ENCODE assay signal across 24 cellular contexts in the genomic region with DNA sequence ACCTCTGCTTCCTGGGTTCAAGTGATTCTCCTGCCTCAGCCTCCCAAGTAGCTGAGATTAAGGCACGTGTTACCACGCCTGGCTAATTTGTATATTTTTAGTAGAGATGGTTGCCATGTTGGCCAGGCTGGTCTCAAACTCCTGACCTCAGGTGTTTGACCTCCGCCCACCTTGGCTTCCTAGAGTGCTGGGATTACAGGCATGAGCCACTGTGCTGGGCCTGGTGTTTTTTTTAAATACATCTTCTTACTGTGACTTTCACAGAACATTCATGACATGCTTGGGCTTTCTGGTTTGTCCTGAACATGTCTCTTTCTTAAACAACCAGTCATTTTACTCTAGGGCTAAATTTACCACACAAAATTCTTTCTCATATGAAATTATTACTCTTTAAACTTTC.
"Had no signal": no experiment of that assay in that cellular context is flagged by ENCODE, and none has a peak within 500 bp of the region (broad histone marks: within the 10 kb centered on the region; RNA-seq: fewer than 3 reads in every experiment).

No MANE protein-coding gene starts in this region.

- H2AFZ ChIP-seq: parathyroid adenoma had no signal

- ATAC-seq: gastroesophageal sphincter; left cardiac atrium; lower lobe of right lung; psoas muscle; sciatic nerve; stimulated activated memory B cell treated with anti-CD40 and anti-IgM and Interleukin-4, amounts not matched to agents 10 μg/mL and 1 μg/mL and 100 μg/mL, for 72 hours had no signal

- H3K9ac ChIP-seq: parathyroid adenoma had no signal

- H3K27ac ChIP-seq: esophagus squamous epithelium, gastroesophageal sphincter, left ventricle myocardium inferior, lower lobe of right lung, parathyroid adenoma, psoas muscle, spleen, upper lobe of left lung, uterus had no signal

- H3K27me3 ChIP-seq: esophagus squamous epithelium, gastroesophageal sphincter, tibial artery, upper lobe of left lung, uterus had no signal

- H3K9me3 ChIP-seq: gastroesophageal sphincter, lower lobe of right lung, psoas muscle, tibial artery, uterus had no signal

- H3K79me2 ChIP-seq: parathyroid adenoma had no signal

- H3K4me1 Mint-ChIP-seq: naive B cell; nephron; stimulated activated memory B cell treated with anti-CD40 and anti-IgM and Interleukin-4, amounts not matched to agents 10 μg/mL and 1 μg/mL and 100 μg/mL, for 72 hours had no signal

- H3K4me3 ChIP-seq: esophagus squamous epithelium, gastroesophageal sphincter, left ventricle myocardium inferior, lower lobe of right lung, psoas muscle, spleen, tibial artery, upper lobe of left lung, uterus had no signal

- H3K36me3 ChIP-seq: esophagus squamous epithelium, gastroesophageal sphincter, left ventricle myocardium inferior, lower lobe of right lung, spleen, tibial artery, upper lobe of left lung, uterus had no signal

- H3K4me1 ChIP-seq: esophagus squamous epithelium, gastroesophageal sphincter, left ventricle myocardium inferior, lower lobe of right lung, parathyroid adenoma, psoas muscle, spleen, upper lobe of left lung, uterus had no signal

- H3K4me3 Mint-ChIP-seq: naive B cell; nephron; stimulated activated memory B cell treated with anti-CD40 and anti-IgM and Interleukin-4, amounts not matched to agents 10 μg/mL and 1 μg/mL and 100 μg/mL, for 72 hours; stimulated activated naive CD8-positive, alpha-beta T cell treated with anti-CD3 and anti-CD28 coated beads, Interleukin-15, Interleukin-2, amounts not matched to agents 100 ng/mL and 50 ng/mL, for 24 hours had no signal

- DNase-seq: dermis blood vessel endothelial cell; esophagus squamous epithelium; foreskin fibroblast; kidney; left cardiac atrium; left ventricle myocardium inferior; lower lobe of right lung; mesenchymal stem cell; naive B cell; psoas muscle; retina; spleen; stimulated activated CD4-positive, alpha-beta T cell treated with anti-CD3 and anti-CD28 coated beads, Interleukin-15, amount 100 ng/mL, for 24 hours; stimulated activated CD4-positive, alpha-beta T cell treated with anti-CD3 and anti-CD28 coated beads, Interleukin-1b, Interleukin-23, amount 100 ng/mL, for 48 hours; stimulated activated CD4-positive, alpha-beta T cell treated with anti-CD3 and anti-CD28 coated beads, Interleukin-4, amount 100 ng/mL, for 24 hours; tibial artery; upper lobe of left lung; uterus had no signal

- H3K27ac Mint-ChIP-seq: naive B cell; nephron; stimulated activated memory B cell treated with anti-CD40 and anti-IgM and Interleukin-4, amounts not matched to agents 10 μg/mL and 1 μg/mL and 100 μg/mL, for 72 hours; stimulated activated naive CD8-positive, alpha-beta T cell treated with anti-CD3 and anti-CD28 coated beads, Interleukin-15, Interleukin-2, amounts not matched to agents 100 ng/mL and 50 ng/mL, for 24 hours had no signal
